8 cellular contexts compared by ENCODE assay signal in the genomic region with DNA sequence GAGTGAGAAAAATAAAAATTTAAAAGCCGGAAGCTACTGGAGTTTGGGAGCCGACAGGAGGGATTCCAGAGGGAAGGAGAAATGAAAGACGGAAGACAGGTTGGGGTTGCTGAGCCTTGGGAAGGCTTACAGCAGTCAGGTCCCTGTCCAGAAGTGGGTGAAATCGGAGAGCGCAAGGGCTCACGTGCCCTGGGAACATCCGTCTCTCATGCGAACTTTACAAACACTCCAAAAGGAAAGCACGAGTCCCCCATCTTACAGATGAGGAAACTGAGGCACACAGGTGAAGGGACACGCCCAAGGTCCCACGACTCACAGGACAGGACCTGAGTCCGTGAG. TPM values are rescaled to one million over a fixed set of nuclear protein-coding genes. Genes with fewer than 3 reads are reported as not detected.
A peak's percentile ranks its signal among the peaks of the same experiment; 100 is the strongest.
DNase-seq lines count a peak whose midpoint lies in the region; ATAC-seq and TF ChIP-seq lines count a peak whose summit lies in the region.

No MANE protein-coding gene starts in this region.

- TF ChIP-seq POLR2A in right lobe of liver (IDR thresholded peaks at IDR 0.05), result no peak

- H3K4me3 ChIP-seq in adipocyte (ENCODE audit: low read length), result peak overlapping the region; percentile 72
- H3K4me3 ChIP-seq in right lobe of liver, result peak overlapping the region; percentile 33 to 53 (median 41)
- peak overlapping the region; percentile 69 for H3K4me3 ChIP-seq in thoracic aorta

- TF ChIP-seq CTCF in right lobe of liver (IDR thresholded peaks at IDR 0.05), result no peak
- TF ChIP-seq CTCF in thoracic aorta (IDR thresholded peaks at IDR 0.05), result no peak

- H3K27me3 Mint-ChIP-seq in activated CD4-positive, alpha-beta T cell treated with anti-CD3 and anti-CD28 coated beads, Interleukin-2, amount 10 ng/mL, durations not matched to agents 24 days and 14 days, result peaks cover 40% of the 10 kb centered on the region

- intact Hi-C loops in activated CD4-positive, alpha-beta T cell treated with anti-CD3 and anti-CD28 coated beads, Interleukin-2, amount 10 ng/mL, durations not matched to agents 24 days and 14 days (cut with micrococcal nuclease), result no loop called here
- intact Hi-C loops in right lobe of liver (cut with DNase I), result loop anchor here (5.0 kb wide), 1 partner anchor 76 kb away; a partner anchor contains a TSS

- no peaks in the 10 kb centered on the region for H3K9me3 Mint-ChIP-seq in activated CD4-positive, alpha-beta T cell treated with anti-CD3 and anti-CD28 coated beads, Interleukin-2, amount 10 ng/mL, durations not matched to agents 24 days and 14 days

- 28% methylated on average over 10 of the region's 12 CpGs for WGBS in right lobe of liver (ENCODE audit: insufficient coverage, low coverage, low lambda C conversion rate, missing lambda C conversion rate)

- no peaks in the 10 kb centered on the region for H3K36me3 Mint-ChIP-seq in activated CD4-positive, alpha-beta T cell treated with anti-CD3 and anti-CD28 coated beads, Interleukin-2, amount 10 ng/mL, durations not matched to agents 24 days and 14 days (ENCODE audit: low read depth)

- no peaks in the 10 kb centered on the region for H3K27me3 ChIP-seq in adipocyte (replicated peaks; ENCODE audit: control insufficient read depth, insufficient read depth, low read length)
- H3K27me3 ChIP-seq in right lobe of liver, result no peaks in the 10 kb centered on the region
- H3K27me3 ChIP-seq in thoracic aorta (replicated peaks; ENCODE audit: insufficient read depth), result peaks cover 12% of the 10 kb centered on the region

- H3K27ac Mint-ChIP-seq in activated CD4-positive, alpha-beta T cell treated with anti-CD3 and anti-CD28 coated beads, Interleukin-2, amount 10 ng/mL, durations not matched to agents 24 days and 14 days, result no peak overlapping the region

- H3K4me1 Mint-ChIP-seq in activated CD4-positive, alpha-beta T cell treated with anti-CD3 and anti-CD28 coated beads, Interleukin-2, amount 10 ng/mL, durations not matched to agents 24 days and 14 days, result peaks cover 28% of the 10 kb centered on the region

- peaks cover 18% of the 10 kb centered on the region for H3K4me1 ChIP-seq in adipocyte (ENCODE audit: control insufficient read depth, insufficient read depth, low read length)
- peaks cover 0 to 10% (median 0%) of the 10 kb centered on the region in 4 donors for H3K4me1 ChIP-seq in right lobe of liver
- H3K4me1 ChIP-seq in thoracic aorta (ENCODE audit: control insufficient read depth in 1 of 2, low read depth in 2 of 2), result peaks cover 4 to 22% of the 10 kb centered on the region in 2 donors

- H3K36me3 ChIP-seq in adipocyte (ENCODE audit: control insufficient read depth, insufficient read depth, low read length, severe bottlenecking), result no peaks in the 10 kb centered on the region
- H3K36me3 ChIP-seq in right lobe of liver, result no peaks in the 10 kb centered on the region
- no peaks in the 10 kb centered on the region for H3K36me3 ChIP-seq in thoracic aorta

- H3K9me3 ChIP-seq in adipocyte (ENCODE audit: control insufficient read depth, low read length), result no peaks in the 10 kb centered on the region
- no peaks in the 10 kb centered on the region for H3K9me3 ChIP-seq in right lobe of liver
- no peaks in the 10 kb centered on the region for H3K9me3 ChIP-seq in thoracic aorta

- DNase-seq in activated CD4-positive, alpha-beta T cell treated with anti-CD3 and anti-CD28 coated beads, Interleukin-2, amount 10 ng/mL, durations not matched to agents 24 days and 14 days, result no peak
- no peak for DNase-seq in activated CD4-positive, alpha-beta T cell treated with anti-CD3 and anti-CD28 coated beads for 48 hours
- DNase-seq in adipocyte (ENCODE audit: low read depth) (no peak), right lobe of liver (no peak), thoracic aorta (ENCODE audit: low spot score) (no peak), dedifferentiated amniotic fluid mesenchymal stem cell (ENCODE audit: extremely low spot score) (no peak)

- no peak overlapping the region for H3K27ac ChIP-seq in right lobe of liver
- no peak overlapping the region for H3K27ac ChIP-seq in thoracic aorta

- ATAC-seq in right lobe of liver, result no peak
- no peak for ATAC-seq in thoracic aorta (ENCODE audit: insufficient number of reproducible peaks, low FRiP score, low read depth)
- ATAC-seq in activated CD4-positive, CD25-positive, alpha-beta regulatory T cell treated with anti-CD3 and anti-CD28 coated beads, Interleukin-2, amount 50 U/mL, for 24 hours, result no peak
- no peak for ATAC-seq in GM21737 (IDR thresholded peaks at IDR 0.05; ENCODE audit: unreplicated experiment)

- peak overlapping the region; percentile 77 for H3K4me3 Mint-ChIP-seq in activated CD4-positive, alpha-beta T cell treated with anti-CD3 and anti-CD28 coated beads, Interleukin-2, amount 10 ng/mL, durations not matched to agents 24 days and 14 days

- H3K9ac ChIP-seq in adipocyte (ENCODE audit: low read length), result peak overlapping the region; percentile 57

RNA-seq across cellular contexts. Expression of a gene that starts 0.4 kb away (rescaled TPM):
- total RNA-seq in activated CD4-positive, alpha-beta T cell treated with anti-CD3 and anti-CD28 coated beads, Interleukin-2, amount 10 ng/mL, durations not matched to agents 24 days and 14 days, result not detected in 2 replicates
- total RNA-seq in right lobe of liver (under 1 TPM; 0.12 to 0.74 (median 0.40) TPM), thoracic aorta (1 to 10 TPM; 5.4 to 6.7 TPM)

RNA-seq across cellular contexts. Expression of a gene that starts 5.5 kb away (rescaled TPM):
- total RNA-seq in activated CD4-positive, alpha-beta T cell treated with anti-CD3 and anti-CD28 coated beads, Interleukin-2, amount 10 ng/mL, durations not matched to agents 24 days and 14 days, result 2.3 and 2.7 TPM in 2 replicates
- total RNA-seq in right lobe of liver (1 to 10 TPM; 1.3 to 3.6 (median 1.9) TPM), thoracic aorta (1 to 10 TPM in 1 of 2 donors, under 1 TPM in 1; 0.71 to 4.6 TPM)
